In the genomic region with DNA sequence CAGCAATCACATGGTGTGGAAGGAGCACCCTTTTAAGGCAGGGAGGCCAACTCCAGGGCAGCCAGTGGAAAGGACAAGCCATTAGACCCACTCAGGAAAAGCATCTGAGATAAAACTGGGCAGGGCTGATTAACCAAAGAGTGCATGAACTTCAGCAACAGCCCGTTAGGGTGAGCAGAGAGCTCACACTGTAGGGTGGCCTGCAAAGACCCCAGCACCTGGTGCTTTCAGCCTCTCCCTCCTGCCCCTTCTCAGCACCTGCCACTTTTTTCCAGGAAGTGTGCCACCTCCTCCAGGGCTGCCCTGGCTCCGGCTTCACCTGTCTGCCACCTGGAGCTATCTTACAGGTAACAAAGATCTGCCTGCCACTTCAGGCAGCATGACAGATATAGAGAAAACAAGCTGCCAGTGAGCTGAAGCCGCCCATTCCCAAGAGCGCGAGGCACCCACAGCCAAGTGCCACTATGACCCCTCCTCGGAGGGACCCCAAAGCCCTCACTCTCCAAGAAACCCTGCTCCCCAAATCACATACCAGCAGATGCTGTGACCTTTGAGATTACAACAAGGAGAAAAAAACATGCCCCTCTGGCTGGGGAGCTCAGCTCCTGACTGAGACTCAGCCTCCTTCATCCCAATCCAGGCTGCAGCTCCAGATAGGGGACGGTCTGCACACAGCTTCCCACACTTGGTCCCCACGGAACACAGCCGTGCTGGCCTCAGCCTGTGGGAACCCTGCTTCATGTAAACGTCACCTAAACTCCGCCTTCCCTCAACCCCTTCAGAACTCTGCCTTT, we compare ENCODE assay signal across 8 cellular contexts.
DNase-seq lines count a peak whose midpoint lies in the region; ATAC-seq and TF ChIP-seq lines count a peak whose summit lies in the region.
"Had no signal": no experiment of that assay in that cellular context is flagged by ENCODE, and none has a peak within 500 bp of the region (broad histone marks: within the 10 kb centered on the region; RNA-seq: fewer than 3 reads in every experiment).

No MANE protein-coding gene starts in this region.

- H3K36me3 Mint-ChIP-seq in activated T-cell treated with anti-CD3 and anti-CD28 coated beads, Interleukin-2, amount 50 U/mL, for 4 hours (ENCODE audit: insufficient read depth), result peaks cover 13% of the 10 kb centered on the region

- peak overlapping the region; percentile 30 for H3K27ac ChIP-seq in WERI-Rb-1

- no peak overlapping the region for H3K4me3 Mint-ChIP-seq in activated T-cell treated with anti-CD3 and anti-CD28 coated beads, Interleukin-2, amount 50 U/mL, for 4 hours

- H3K4me1 Mint-ChIP-seq in activated T-cell treated with anti-CD3 and anti-CD28 coated beads, Interleukin-2, amount 50 U/mL, for 4 hours (ENCODE audit: low read depth), result peaks cover 6% of the 10 kb centered on the region

- H3K4me3 ChIP-seq in WERI-Rb-1 (ENCODE audit: low read depth, low read length), result no peak overlapping the region

- H3K27me3 ChIP-seq in WERI-Rb-1 (ENCODE audit: insufficient read depth, low read depth, severe bottlenecking), result no peaks in the 10 kb centered on the region

- DNase-seq in WERI-Rb-1 (no peak), pons (ENCODE audit: low spot score) (peak; percentile 60), NCI-H446 (lab: John Stamatoyannopoulos, UW) (no peak), activated gamma-delta T cell treated with Interleukin-2 at 50 U/mL for 16 hours (no peak)
- no peak for DNase-seq in activated T-cell treated with anti-CD3 and anti-CD28 coated beads, Interleukin-2, amount 50 U/mL, for 4 hours

- no peaks in the 10 kb centered on the region for H3K9me3 ChIP-seq in WERI-Rb-1 (ENCODE audit: severe bottlenecking)

- H3K9me3 Mint-ChIP-seq in activated T-cell treated with anti-CD3 and anti-CD28 coated beads, Interleukin-2, amount 50 U/mL, for 4 hours, result no peaks in the 10 kb centered on the region

- peaks cover 22% of the 10 kb centered on the region for H3K36me3 ChIP-seq in WERI-Rb-1

- no peaks in the 10 kb centered on the region for H3K27me3 Mint-ChIP-seq in activated T-cell treated with anti-CD3 and anti-CD28 coated beads, Interleukin-2, amount 50 U/mL, for 4 hours (ENCODE audit: low read depth)

- ATAC-seq in GM18907 (IDR thresholded peaks at IDR 0.05; ENCODE audit: unreplicated experiment) (peak; percentile 10), HG03175 (IDR thresholded peaks at IDR 0.05; ENCODE audit: unreplicated experiment) (peak; percentile 21)
- ATAC-seq in activated T-cell treated with anti-CD3 and anti-CD28 coated beads, Interleukin-2, amount 50 U/mL, for 4 hours, result no peak
- ATAC-seq: left colon had no signal

- no peak for TF ChIP-seq CTCF in WERI-Rb-1 (IDR thresholded peaks at IDR 0.05; ENCODE audit: low read depth, low read length)

Comparison
In these comparisons a context has a peak if more than half of its experiments do, and no peak if none do; other contexts are left out.
1. ATAC-seq: peak in GM18907 (single experiment) and HG03175 (single experiment); none in activated T-cell treated with anti-CD3 and anti-CD28 coated beads, Interleukin-2, amount 50 U/mL, for 4 hours (0 of 2).